Comparison of ENCODE assay signal across 23 cellular contexts in genomic region chr2:174482854-174483253, GRCh38. TPM values are rescaled to one million over a fixed set of nuclear protein-coding genes. Genes with fewer than 3 reads are reported as not detected.
DNase-seq lines count a peak whose midpoint lies in the region; ATAC-seq, FAIRE-seq and TF ChIP-seq lines count a peak whose summit lies in the region.
"Had no signal": no experiment of that assay in that cellular context is flagged by ENCODE, and none has a peak within 500 bp of the region (broad histone marks: within the 10 kb centered on the region; RNA-seq: fewer than 3 reads in every experiment).

No MANE protein-coding gene starts in this region.

- H3K4me1 Mint-ChIP-seq in activated naive CD8-positive, alpha-beta T cell (ENCODE audit: low read depth) = peaks cover 52% of the 10 kb centered on the region
- H3K4me1 Mint-ChIP-seq in activated naive CD8-positive, alpha-beta T cell treated with anti-CD3 and anti-CD28 coated beads for 36 hours = peaks cover 25% of the 10 kb centered on the region
- H3K4me1 Mint-ChIP-seq in CD4-positive, alpha-beta T cell (ENCODE audit: low read depth) = peaks cover 46% of the 10 kb centered on the region

- H3K27me3 Mint-ChIP-seq in activated naive CD8-positive, alpha-beta T cell = no peaks in the 10 kb centered on the region
- H3K27me3 Mint-ChIP-seq in activated naive CD8-positive, alpha-beta T cell treated with anti-CD3 and anti-CD28 coated beads for 36 hours = no peaks in the 10 kb centered on the region
- no peaks in the 10 kb centered on the region for H3K27me3 Mint-ChIP-seq in CD4-positive, alpha-beta T cell
- H3K27me3 Mint-ChIP-seq: B cell had no signal

- H3K4me3 ChIP-seq in K562 = no peak overlapping the region
- H3K4me3 ChIP-seq: BLaER1 treated with 17β-estradiol and CSF1 and Interleukin-3, amounts not matched to agents 10 nM and 100 nM had no signal

- H3K9me3 ChIP-seq in CD4-positive, alpha-beta T cell (ENCODE audit: control insufficient read depth, low read length) = no peaks in the 10 kb centered on the region
- H3K9me3 ChIP-seq in K562 (replicated peaks; ENCODE audit: control insufficient read depth, insufficient read depth, low read depth, low read length) = peaks cover 2% of the 10 kb centered on the region; the same call in 1 of the 2 replicates
- H3K9me3 ChIP-seq: Caco-2 had no signal

- H3K36me3 ChIP-seq in K562 (ENCODE audit: control insufficient read depth, insufficient read depth, low read length) = no peaks in the 10 kb centered on the region

- H2AFZ ChIP-seq in K562 (ENCODE audit: low read depth, low read length) = no peak overlapping the region

- TF ChIP-seq POLR2A in K562 (conservative IDR thresholded peaks at IDR 0.05) = no peak

- BruUV-seq in K562 (replicated peaks; lab: Mats Ljungman, UMichigan) = no TSS peak

- POLR2A ChIA-PET in CD4-positive, alpha-beta T cell (lab: Charles Lee) = no interaction called here
- POLR2A ChIA-PET in K562 (lab: Yijun Ruan, JAX) = interaction anchor here (0.6 kb wide), 1 partner anchor 1283 kb away, joined by 3 read pairs; no protein-coding TSS in a partner anchor

- H3K79me2 ChIP-seq in K562 (ENCODE audit: control insufficient read depth, insufficient read depth, low read length) = no peaks in the 10 kb centered on the region

- DNase-seq in activated naive CD8-positive, alpha-beta T cell treated with anti-CD3 and anti-CD28 coated beads for 36 hours = no peak
- no peak for DNase-seq in CD4-positive, alpha-beta T cell
- no peak for DNase-seq in K562 (ENCODE audit: extremely low read depth in 1 of 4, low spot score in 3 of 4)
- DNase-seq in cerebellar nuclear complex (lab: John Stamatoyannopoulos, UW) = no peak
- DNase-seq in GM19240 (ENCODE audit: insufficient read length, low spot score) = no peak
- DNase-seq in iPS-NIHi7 (ENCODE audit: extremely low spot score) = no peak
- DNase-seq: 8988T; AML-193; Caco-2; Calu3; CD8-positive, alpha-beta T cell; DMS79 treated with DMSO at 0.1 percent for 48 hours; GF-D8 had no signal

- H3K4me1 ChIP-seq in K562 (replicated peaks in 1 of 2; ENCODE audit: control insufficient read depth in 2 of 2, insufficient read depth in 2 of 2, low read length in 2 of 2) = peaks cover 3 to 10% of the 10 kb centered on the region in 2 experiments; a peak in 3 of 5 replicates

- H4K20me1 ChIP-seq in K562 (replicated peaks; ENCODE audit: control insufficient read depth, insufficient read depth, low read length) = no peaks in the 10 kb centered on the region
- H4K20me1 ChIP-seq: BLaER1 treated with 17β-estradiol and CSF1 and Interleukin-3, amounts not matched to agents 10 nM and 100 nM had no signal

- no peak overlapping the region for H3K4me2 ChIP-seq in K562 (ENCODE audit: insufficient read depth, low read length)
- H3K4me2 ChIP-seq: BLaER1 treated with 17β-estradiol and CSF1 and Interleukin-3, amounts not matched to agents 10 nM and 100 nM had no signal

- CTCF ChIA-PET in CD4-positive, alpha-beta T cell (lab: Charles Lee) = interaction anchor here (1.5 kb wide), 1 partner anchor 20 kb away, joined by 4 read pairs; no protein-coding TSS in a partner anchor
- CTCF ChIA-PET in K562 (lab: Yijun Ruan, JAX; ENCODE audit: low intra/inter-chr PET ratio) = no interaction called here

- H3K36me3 Mint-ChIP-seq in activated naive CD8-positive, alpha-beta T cell = peaks cover 9% of the 10 kb centered on the region
- peaks cover 21% of the 10 kb centered on the region for H3K36me3 Mint-ChIP-seq in activated naive CD8-positive, alpha-beta T cell treated with anti-CD3 and anti-CD28 coated beads for 36 hours
- peaks cover 51% of the 10 kb centered on the region for H3K36me3 Mint-ChIP-seq in CD4-positive, alpha-beta T cell (ENCODE audit: low read depth)

- H3K27me3 ChIP-seq in CD4-positive, alpha-beta T cell (ENCODE audit: control insufficient read depth, insufficient read depth, low read length) = no peaks in the 10 kb centered on the region
- H3K27me3 ChIP-seq in K562 (ENCODE audit: control insufficient read depth in 2 of 2, insufficient read depth in 2 of 2, low read length in 2 of 2) = peaks cover 15 to 28% of the 10 kb centered on the region in 2 experiments; a peak in 4 of 5 replicates

- TF ChIP-seq EP300 in K562 (IDR thresholded peaks at IDR 0.05; ENCODE audit: low read length) = no peak

- H3K27ac Mint-ChIP-seq in activated naive CD8-positive, alpha-beta T cell = peak overlapping the region; percentile 54
- no peak overlapping the region for H3K27ac Mint-ChIP-seq in activated naive CD8-positive, alpha-beta T cell treated with anti-CD3 and anti-CD28 coated beads for 36 hours
- H3K27ac Mint-ChIP-seq in CD4-positive, alpha-beta T cell = no peak overlapping the region
- H3K27ac Mint-ChIP-seq: B cell; CD8-positive, alpha-beta T cell had no signal

- intact Hi-C loops in CD4-positive, alpha-beta T cell (cut with DNase I, micrococcal nuclease) = loop anchor here in 1 of 2 experiments (5.0 kb wide), 1 partner anchor 119 kb away; no protein-coding TSS in a partner anchor
- intact Hi-C loops in K562 (cut with micrococcal nuclease) = no loop called here

- no peak overlapping the region for H3K9ac ChIP-seq in K562 (ENCODE audit: insufficient read depth in 1 of 2, low read depth in 2 of 2, low read length in 2 of 2)
- H3K9ac ChIP-seq: BLaER1 treated with 17β-estradiol and CSF1 and Interleukin-3, amounts not matched to agents 10 nM and 100 nM had no signal

- H3K27ac ChIP-seq in CD4-positive, alpha-beta T cell (ENCODE audit: low read depth, low read length) = no peak overlapping the region
- H3K27ac ChIP-seq in K562 (ENCODE audit: extremely low read depth, low read depth, low read length) = no peak overlapping the region
- H3K27ac ChIP-seq: BLaER1 treated with 17β-estradiol and CSF1 and Interleukin-3, amounts not matched to agents 10 nM and 100 nM; C4-2B had no signal

- TF ChIP-seq CTCF in CD4-positive, alpha-beta T cell (IDR thresholded peaks at IDR 0.05) = no peak
- no peak for TF ChIP-seq CTCF in K562 (IDR thresholded peaks at IDR 0.05 in 2 of 3, conservative IDR thresholded peaks at IDR 0.05 in 1 of 3; ENCODE audit: insufficient read depth in 2 of 3, low read depth in 1 of 3, low read length in 3 of 3)

- H3K4me3 Mint-ChIP-seq in activated naive CD8-positive, alpha-beta T cell = no peak overlapping the region
- H3K4me3 Mint-ChIP-seq in activated naive CD8-positive, alpha-beta T cell treated with anti-CD3 and anti-CD28 coated beads for 36 hours = no peak overlapping the region
- peak overlapping the region; percentile 45 for H3K4me3 Mint-ChIP-seq in CD4-positive, alpha-beta T cell
- H3K4me3 Mint-ChIP-seq: B cell; CD8-positive, alpha-beta T cell had no signal

- no peak for TF ChIP-seq RAD21 in K562 (CRISPR knock-in tag; conservative IDR thresholded peaks at IDR 0.05 in 1 of 2, IDR thresholded peaks at IDR 0.05 in 1 of 2)

- no peaks in the 10 kb centered on the region for H3K9me1 ChIP-seq in K562 (ENCODE audit: control insufficient read depth, insufficient read depth, low read length)

- in situ Hi-C loops in K562 (cut with MboI) = no loop called here

- ATAC-seq in CD4-positive, alpha-beta T cell (ENCODE audit: poor library complexity) = no peak
- no peak for ATAC-seq in K562
- ATAC-seq: CD8-positive, alpha-beta T cell had no signal

- 19% methylated on average over 5 of the region's 6 CpGs for WGBS in K562 (ENCODE audit: insufficient coverage, low coverage, missing lambda C conversion rate)

- no peaks in the 10 kb centered on the region for H3K9me3 Mint-ChIP-seq in activated naive CD8-positive, alpha-beta T cell (ENCODE audit: low read depth)
- H3K9me3 Mint-ChIP-seq in activated naive CD8-positive, alpha-beta T cell treated with anti-CD3 and anti-CD28 coated beads for 36 hours = no peaks in the 10 kb centered on the region
- H3K9me3 Mint-ChIP-seq in CD4-positive, alpha-beta T cell = no peaks in the 10 kb centered on the region
- H3K9me3 Mint-ChIP-seq: CD8-positive, alpha-beta T cell had no signal

- no peak for FAIRE-seq in K562 (lab: Jason Lieb, UNC)
- FAIRE-seq: A204.1, D721Med, G401.6, GM12891, GM19239 had no signal

TF ChIP-seq in K562, 482 proteins besides CTCF, POLR2A, EP300 and RAD21:
- TF ChIP-seq KDM2B (CRISPR knock-in tag; IDR thresholded peaks at IDR 0.05) (no peak), RBM25 (IDR thresholded peaks at IDR 0.05; ENCODE audit: low read depth, low read length, severe bottlenecking) (peak; percentile 71), FOXJ3 (CRISPR knock-in tag; IDR thresholded peaks at IDR 0.05) (no peak)

RNA-seq across cellular contexts. Expression of gene GPR155, which starts 4.0 kb away (rescaled TPM):
- 10 to 100 TPM in 1 of 2 experiments, 1 to 10 TPM in 1; 9.4 to 14.5 TPM for total RNA-seq in activated naive CD8-positive, alpha-beta T cell treated with anti-CD3 and anti-CD28 coated beads for 36 hours
- total RNA-seq in CD4-positive, alpha-beta T cell = 1 to 10 TPM; 8.3 to 9.0 TPM
- 0.37 and 0.76 TPM in 2 replicates for total RNA-seq in K562 (2011; cell fraction: chromatin; rRNA removed; ENCODE audit: low replicate concordance)
- 0.17 and 0.39 TPM in 2 replicates for total RNA-seq in K562 (2011; cell fraction: nucleolus; rRNA removed)
- 0.37 and 0.84 TPM in 2 replicates for total RNA-seq in K562 (2011; cell fraction: nucleoplasm; rRNA removed)
- total RNA-seq in K562 (2014; rRNA removed) (0.04 TPM in 1 of 2 replicates, not detected in the other), K562 (2014; rRNA removed; fragmentation: Illumina TruSeq; extraction: Trizol) (0.10 and 0.18 TPM in 2 replicates), K562 (2015; rRNA removed; fragmentation: Illumina TruSeq; extraction: Trizol) (0.08 and 0.11 TPM in 2 replicates), K562 (2021) (0.11 TPM in 2 replicates)
- polyA plus RNA-seq in K562 (2011; rRNA removed) (0.40 and 0.49 TPM in 2 replicates), K562 (2014; fragmentation: Illumina TruSeq; extraction: Trizol) (0.06 and 0.10 TPM in 2 replicates), K562 (2014; fragmentation: Nextera tagmentation; extraction: Ambion mirVana) (under 1 TPM; 0.04 to 0.11 TPM), K562 (2014; rRNA removed) (0.04 and 0.36 TPM in 2 replicates)
- 0.07 and 0.16 TPM in 2 replicates for polyA plus RNA-seq in K562 (2011; cell fraction: cytosol; rRNA removed)
- 0.24 and 0.46 TPM in 2 replicates for polyA plus RNA-seq in K562 (2011; cell fraction: nucleus; rRNA removed)
- 0.12 and 0.49 TPM in 2 replicates for polyA plus RNA-seq in K562 (2012)
- polyA minus RNA-seq in K562 (2011; rRNA and poly(A)+ RNA removed) = 0.28 and 0.33 TPM in 2 replicates
- not detected in 2 replicates for polyA minus RNA-seq in K562 (2011; cell fraction: cytosol; rRNA and poly(A)+ RNA removed)
- 0.13 and 0.78 TPM in 2 replicates for polyA minus RNA-seq in K562 (2011; cell fraction: nucleus; rRNA and poly(A)+ RNA removed)
- total RNA-seq: A673 had no signal

Comparison
In these comparisons a context has a peak if more than half of its experiments do, and no peak if none do; other contexts are left out.
1. RNA of gene GPR155, which starts 4.0 kb away (total RNA-seq): 9.4 to 14.5 TPM in activated naive CD8-positive, alpha-beta T cell treated with anti-CD3 and anti-CD28 coated beads for 36 hours and 8.3 to 9.0 TPM in CD4-positive, alpha-beta T cell; 0.04 to 0.84 TPM in K562; every median in the first group is over 4 times any median in the second.